In genomic region chr6:42890311-42891198, GRCh38 we compare ENCODE assay signal across 8 cellular contexts. TPM values are rescaled to one million over a fixed set of nuclear protein-coding genes. Genes with fewer than 3 reads are reported as not detected.
A peak's percentile ranks its signal among the peaks of the same experiment; 100 is the strongest.
DNase-seq lines count a peak whose midpoint lies in the region; ATAC-seq and TF ChIP-seq lines count a peak whose summit lies in the region.

No MANE protein-coding gene starts in this region.

- no peaks in the 10 kb centered on the region for H3K9me3 Mint-ChIP-seq in natural killer cell treated with Interleukin-12 subunit alpha and Interleukin-12 subunit beta and Interleukin-15 and Interleukin-18, amount 100 ng/mL, for 72 hours

- peaks cover 6% of the 10 kb centered on the region; the same call in 1 of the 2 replicates for H3K79me2 ChIP-seq in Karpas-422 (ENCODE audit: low read length)

- peak overlapping the region; percentile 58 for H2AFZ ChIP-seq in Karpas-422 (ENCODE audit: low read length)

- H3K27ac Mint-ChIP-seq in natural killer cell treated with Interleukin-12 subunit alpha and Interleukin-12 subunit beta and Interleukin-15 and Interleukin-18, amount 100 ng/mL, for 72 hours: peak overlapping the region; percentile 91 to 96

- peak overlapping the region; percentile 90 for H3K4me3 Mint-ChIP-seq in natural killer cell treated with Interleukin-12 subunit alpha and Interleukin-12 subunit beta and Interleukin-15 and Interleukin-18, amount 100 ng/mL, for 72 hours

- peaks cover 9% of the 10 kb centered on the region for H3K36me3 ChIP-seq in Karpas-422 (ENCODE audit: insufficient read depth, low read length)

- peak overlapping the region; percentile 69 for H3K4me2 ChIP-seq in Karpas-422 (ENCODE audit: low read depth, low read length, poor library complexity, severe bottlenecking)

- POLR2A ChIA-PET in RWPE1 (lab: Yijun Ruan, JAX; ENCODE audit: low non-redundant PET): interaction anchor here (1.2 kb wide), 1 partner anchor 11 kb away, joined by 6 read pairs; the partner anchor contains the start of gene RPL7L1

- H3K27ac ChIP-seq in Karpas-422 (ENCODE audit: low read length) (peak overlapping the region; percentile 91), RWPE1 (peak overlapping the region; percentile 100)

- peaks cover 12 to 25% of the 10 kb centered on the region in 2 donors for H3K4me1 Mint-ChIP-seq in natural killer cell treated with Interleukin-12 subunit alpha and Interleukin-12 subunit beta and Interleukin-15 and Interleukin-18, amount 100 ng/mL, for 72 hours (ENCODE audit: low read depth in 2 of 2)

- DNase-seq in DMS79 treated with DMSO at 0.1 percent for 48 hours (lab: John Stamatoyannopoulos, UW) (peak; percentile 85), Karpas-422 (peak; percentile 98), RWPE1 (ENCODE audit: low spot score) (peak; percentile 96), fibroblast of pulmonary artery (ENCODE audit: low read depth) (peak; percentile 98)
- peak; percentile 80 for DNase-seq in activated T-helper 9 cell treated with anti-CD3 and anti-CD28 coated beads, Interleukin-2, amount 50 U/mL, for 16 hours (ENCODE audit: low read depth)
- DNase-seq in natural killer cell treated with Interleukin-12 subunit alpha and Interleukin-12 subunit beta and Interleukin-15 and Interleukin-18, amount 100 ng/mL, for 72 hours (ENCODE audit: low spot score): peak; percentile 94
- peak; percentile 71 to 88 (median 82) for DNase-seq in stimulated activated naive CD4-positive, alpha-beta T cell (lab: John Stamatoyannopoulos, UW)

- H3K9ac ChIP-seq in Karpas-422 (ENCODE audit: low read length): peak overlapping the region; percentile 88

- peak overlapping the region; percentile 72 for H3K4me3 ChIP-seq in Karpas-422 (ENCODE audit: low read length)
- peak overlapping the region; percentile 94 for H3K4me3 ChIP-seq in fibroblast of pulmonary artery (replicated peaks; ENCODE audit: low read depth, low read length)

- CTCF ChIA-PET in RWPE1 (lab: Yijun Ruan, JAX): interaction anchor here (0.6 kb wide), 1 partner anchor 39 kb away, joined by 3 read pairs; the partner anchor contains the start of gene CNPY3

- peak; percentile 89 for ATAC-seq in GM21786 (IDR thresholded peaks at IDR 0.05; ENCODE audit: unreplicated experiment)
- peak; percentile 98 for ATAC-seq in natural killer cell treated with Interleukin-12 subunit alpha and Interleukin-12 subunit beta and Interleukin-15 and Interleukin-18, amount 100 ng/mL, for 72 hours

- H3K27me3 Mint-ChIP-seq in natural killer cell treated with Interleukin-12 subunit alpha and Interleukin-12 subunit beta and Interleukin-15 and Interleukin-18, amount 100 ng/mL, for 72 hours: no peaks in the 10 kb centered on the region

- no peaks in the 10 kb centered on the region for H4K20me1 ChIP-seq in Karpas-422 (ENCODE audit: insufficient read depth, low read depth, low read length)

- no peaks in the 10 kb centered on the region for H3K9me3 ChIP-seq in Karpas-422 (ENCODE audit: low read length)

- H3K27me3 ChIP-seq in Karpas-422 (ENCODE audit: low read length): no peaks in the 10 kb centered on the region

- H3K4me1 ChIP-seq in Karpas-422 (ENCODE audit: low read length): peaks cover 59% of the 10 kb centered on the region

- TF ChIP-seq CTCF in RWPE1 (conservative IDR thresholded peaks at IDR 0.05; ENCODE audit: low read depth) (no peak), fibroblast of pulmonary artery (IDR thresholded peaks at IDR 0.05; ENCODE audit: low read length, missing control alignments) (no peak)

- H3K9me2 ChIP-seq in Karpas-422 (replicated peaks; ENCODE audit: insufficient read depth, low read length): no peaks in the 10 kb centered on the region

- peaks cover 8% of the 10 kb centered on the region for H3K36me3 Mint-ChIP-seq in natural killer cell treated with Interleukin-12 subunit alpha and Interleukin-12 subunit beta and Interleukin-15 and Interleukin-18, amount 100 ng/mL, for 72 hours

RNA-seq across cellular contexts. Expression of gene RPL7L1, which starts 11.1 kb away (rescaled TPM):
- total RNA-seq in Karpas-422 (2014; rRNA removed; shearing (Covaris generic); ENCODE audit: low replicate concordance): 97.6 and 104 TPM in 2 replicates
- total RNA-seq in natural killer cell treated with Interleukin-12 subunit alpha and Interleukin-12 subunit beta and Interleukin-15 and Interleukin-18, amount 100 ng/mL, for 72 hours: 100 to 1,000 TPM; 125 to 191 TPM

RNA-seq across cellular contexts. Expression of gene PTCRA, which starts 25.3 kb away (rescaled TPM):
- not detected in 2 replicates for total RNA-seq in Karpas-422 (2014; rRNA removed; shearing (Covaris generic); ENCODE audit: low replicate concordance)
- not detected for total RNA-seq in natural killer cell treated with Interleukin-12 subunit alpha and Interleukin-12 subunit beta and Interleukin-15 and Interleukin-18, amount 100 ng/mL, for 72 hours

RNA-seq across cellular contexts. Expression of gene CNPY3, which starts 38.7 kb away (rescaled TPM):
- total RNA-seq in Karpas-422 (2014; rRNA removed; shearing (Covaris generic); ENCODE audit: low replicate concordance): 33.7 and 65.4 TPM in 2 replicates
- 10 to 100 TPM; 35.4 to 38.2 TPM for total RNA-seq in natural killer cell treated with Interleukin-12 subunit alpha and Interleukin-12 subunit beta and Interleukin-15 and Interleukin-18, amount 100 ng/mL, for 72 hours

Comparison
In these comparisons a context has a peak if more than half of its experiments do, and no peak if none do; other contexts are left out.
1. Peak in every context shown above with its lines: DNase-seq, ATAC-seq, H3K4me3 ChIP-seq and H3K27ac ChIP-seq.